28 cellular contexts compared by ENCODE assay signal in genomic region chr1:4702464-4702863, GRCh38. TPM values are rescaled to one million over a fixed set of nuclear protein-coding genes. Genes with fewer than 3 reads are reported as not detected.
"Had no signal": no experiment of that assay in that cellular context is flagged by ENCODE, and none has a peak within 500 bp of the region (broad histone marks: within the 10 kb centered on the region; RNA-seq: fewer than 3 reads in every experiment).

No MANE protein-coding gene starts in this region.

- ATAC-seq: activated T-cell treated with anti-CD3 and anti-CD28 coated beads, Interleukin-2, amount 50 U/mL, for 4 hours; activated T-helper 17 cell treated with anti-CD3 and anti-CD28 coated beads, Interleukin-2, amount 50 U/mL, for 72 hours; K562; Panc1; SK-N-SH treated with all-trans-retinoic acid at 6 μM for 48 hours had no signal

- H3K27ac Mint-ChIP-seq: activated naive CD4-positive, alpha-beta T cell treated with anti-CD3 and anti-CD28 coated beads for 36 hours; activated naive CD8-positive, alpha-beta T cell; activated T-helper 17 cell treated with anti-CD3 and anti-CD28 coated beads, Interleukin-2, amount 50 U/mL, for 72 hours; T-helper 2 cell treated with Interferon-gamma antibody and Interleukin-4, amounts not matched to agents 5 μg/mL and 100 μg/mL, for 36 hours had no signal

- DNase-seq: activated CD4-positive, alpha-beta T cell treated with anti-CD3 and anti-CD28 coated beads for 4 hours; activated CD4-positive, alpha-beta T cell treated with anti-CD3 and anti-CD28 coated beads, Interleukin-2, amount 50 U/mL, for 48 hours; activated CD8-positive, alpha-beta memory T cell treated with anti-CD3 and anti-CD28 coated beads for 24 hours; activated gamma-delta T cell; activated naive CD4-positive, alpha-beta T cell treated with anti-CD3 and anti-CD28 coated beads for 36 hours; activated T-cell treated with anti-CD3 and anti-CD28 coated beads, Interleukin-2, amount 50 U/mL, for 4 hours; Karpas-422; MM.1S; NCI-H1105; NCI-H1436; NCI-H1694 treated with DMSO at 0.1 percent for 48 hours; NCI-H2029 treated with DMSO at 0.1 percent for 48 hours; NCI-H69; NK-92 treated with Interleukin-12 subunit alpha and Interleukin-12 subunit beta, amount 100 ng/mL, for 24 hours; OCI-M1; RPMI8226; SHP77; SW 1271 had no signal

- H3K4me3 ChIP-seq: K562, SJSA1 had no signal

- H3K9me3 Mint-ChIP-seq: activated naive CD4-positive, alpha-beta T cell treated with anti-CD3 and anti-CD28 coated beads for 36 hours; activated T-cell treated with anti-CD3 and anti-CD28 coated beads, Interleukin-2, amount 50 U/mL, for 4 hours; activated T-helper 17 cell treated with anti-CD3 and anti-CD28 coated beads, Interleukin-2, amount 50 U/mL, for 72 hours; central memory CD8-positive, alpha-beta T cell; T-helper 2 cell treated with Interferon-gamma antibody and Interleukin-4, amounts not matched to agents 5 μg/mL and 100 μg/mL, for 36 hours had no signal

- H3K4me3 Mint-ChIP-seq: activated naive CD4-positive, alpha-beta T cell treated with anti-CD3 and anti-CD28 coated beads for 36 hours; activated naive CD8-positive, alpha-beta T cell; activated T-cell treated with anti-CD3 and anti-CD28 coated beads, Interleukin-2, amount 50 U/mL, for 4 hours; activated T-helper 17 cell treated with anti-CD3 and anti-CD28 coated beads, Interleukin-2, amount 50 U/mL, for 72 hours; central memory CD8-positive, alpha-beta T cell; T-helper 2 cell treated with Interferon-gamma antibody and Interleukin-4, amounts not matched to agents 5 μg/mL and 100 μg/mL, for 36 hours had no signal

- H3K36me3 Mint-ChIP-seq: activated naive CD8-positive, alpha-beta T cell had no signal

- H3K27me3 ChIP-seq: SJSA1 had no signal

- H3K36me3 ChIP-seq: SJSA1, WERI-Rb-1 had no signal

- H3K4me1 ChIP-seq: SJSA1 had no signal

- H3K27ac ChIP-seq: SJSA1, WERI-Rb-1 had no signal

- H3K4me1 Mint-ChIP-seq: activated T-helper 17 cell treated with anti-CD3 and anti-CD28 coated beads, Interleukin-2, amount 50 U/mL, for 72 hours; central memory CD8-positive, alpha-beta T cell had no signal

RNA-seq across cellular contexts. Expression of gene AJAP1, which starts 48.1 kb away (rescaled TPM):
- total RNA-seq: activated T-helper 17 cell treated with anti-CD3 and anti-CD28 coated beads, Interleukin-2, amount 50 U/mL, for 72 hours; K562; SJSA1; T-helper 1 cell treated with Interleukin-12 subunit alpha and Interleukin-12 subunit beta and Interleukin-4 antibody, amounts not matched to agents 30 ng/mL and 1 ng/mL, for 36 hours had no signal
- polyA plus RNA-seq: K562 had no signal
